ENCODE assay signal across 22 cellular contexts in the genomic region with DNA sequence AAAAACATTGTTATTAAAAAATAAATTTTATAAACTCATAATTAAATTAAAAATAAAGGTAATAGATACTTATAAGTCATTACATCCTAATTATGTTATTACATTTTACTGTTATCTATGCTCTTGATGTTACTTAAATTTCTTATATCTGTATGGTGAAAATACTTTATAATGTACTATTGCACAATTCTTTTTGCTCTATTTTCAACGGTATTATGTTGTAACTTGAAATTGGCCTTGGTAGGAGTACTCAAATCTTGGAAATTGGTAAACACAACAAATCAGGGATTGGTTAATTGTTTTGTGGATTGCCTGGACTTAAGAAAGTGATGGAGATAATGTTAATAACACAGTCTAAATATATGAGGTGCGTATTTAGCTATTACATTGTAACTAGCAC.
A peak's percentile ranks its signal among the peaks of the same experiment; 100 is the strongest.
DNase-seq lines count a peak whose midpoint lies in the region; ATAC-seq, FAIRE-seq and TF ChIP-seq lines count a peak whose summit lies in the region.
"Had no signal": no experiment of that assay in that cellular context is flagged by ENCODE, and none has a peak within 500 bp of the region (broad histone marks: within the 10 kb centered on the region; RNA-seq: fewer than 3 reads in every experiment).

No MANE protein-coding gene starts in this region.

- no peak overlapping the region for H3K9ac ChIP-seq in H9 (ENCODE audit: extremely low read depth, insufficient read length, low read length)
- H3K9ac ChIP-seq: BLaER1 had no signal

- no peaks in the 10 kb centered on the region for H3K4me1 ChIP-seq in H9 (ENCODE audit: insufficient read depth, low read length)
- H3K4me1 ChIP-seq: BLaER1, HAP-1 had no signal

- no peak for TF ChIP-seq CTCF in H9 (conservative IDR thresholded peaks at IDR 0.05)

- no peak overlapping the region for H3K56ac ChIP-seq in H9 (ENCODE audit: insufficient read length, low read depth, low read length)

- DNase-seq in stimulated activated effector memory CD8-positive, alpha-beta T cell treated with anti-CD3 and anti-CD28 coated beads, Interleukin-12 subunit alpha, Interleukin-12 subunit beta, amount 100 ng/mL, for 72 hours (ENCODE audit: low spot score in 2 of 2): no peak
- DNase-seq in H9: no peak
- DNase-seq: CD4-positive, alpha-beta T cell; CD8-positive, alpha-beta memory T cell; DMS 273 treated with DMSO at 0.1 percent for 48 hours; DMS79; EL; GF-D8; HFFc6 had no signal

- ATAC-seq in HG03095 (IDR thresholded peaks at IDR 0.05; ENCODE audit: unreplicated experiment): no peak
- ATAC-seq in stimulated activated effector memory CD8-positive, alpha-beta T cell treated with anti-CD3 and anti-CD28 coated beads, Interleukin-12 subunit alpha, Interleukin-12 subunit beta, amount 100 ng/mL, for 72 hours: no peak
- ATAC-seq: GM23338 had no signal

- no CpG with 5 or more reads among the region's 2 CpGs for WGBS in H9 (ENCODE audit: extremely low coverage, insufficient read length, low lambda C conversion rate)

- FAIRE-seq in A204.1 (lab: Jason Lieb, UNC) (peak; percentile 97), G401.6 (lab: Jason Lieb, UNC) (peak; percentile 45), TTC549 (lab: Jason Lieb, UNC) (peak; percentile 5), colon (lab: Jason Lieb, UNC) (peak; percentile 28)
- FAIRE-seq: D721Med, GM12891, GM18507 had no signal

- H3K9me3 Mint-ChIP-seq in stimulated activated effector memory CD8-positive, alpha-beta T cell treated with anti-CD3 and anti-CD28 coated beads, Interleukin-12 subunit alpha, Interleukin-12 subunit beta, amount 100 ng/mL, for 72 hours: no peaks in the 10 kb centered on the region
- no peaks in the 10 kb centered on the region for H3K9me3 Mint-ChIP-seq in H9
- H3K9me3 Mint-ChIP-seq: CD4-positive, alpha-beta T cell; CD8-positive, alpha-beta memory T cell; GM23338; HFFc6 had no signal

- H2BK120ac ChIP-seq in H9 (ENCODE audit: low read depth, low read length, poor library complexity, severe bottlenecking): no peak overlapping the region

- no peak overlapping the region for H3K4ac ChIP-seq in H9 (ENCODE audit: low read depth, low read length)

- H3K18ac ChIP-seq in H9 (ENCODE audit: insufficient read length, low read depth, low read length): no peak overlapping the region

- H3K27ac Mint-ChIP-seq in stimulated activated effector memory CD8-positive, alpha-beta T cell treated with anti-CD3 and anti-CD28 coated beads, Interleukin-12 subunit alpha, Interleukin-12 subunit beta, amount 100 ng/mL, for 72 hours: no peak overlapping the region
- no peak overlapping the region for H3K27ac Mint-ChIP-seq in H9
- H3K27ac Mint-ChIP-seq: B cell; CD4-positive, alpha-beta T cell; CD8-positive, alpha-beta memory T cell; GM23338; HFFc6 had no signal

- no peak overlapping the region for H2BK12ac ChIP-seq in H9 (ENCODE audit: insufficient read length, low read depth, low read length)

- no peak overlapping the region for H3K4me2 ChIP-seq in H9 (ENCODE audit: insufficient read depth, insufficient read length, low read length)
- H3K4me2 ChIP-seq: BLaER1, GM23338 had no signal

- H3K4me1 Mint-ChIP-seq in stimulated activated effector memory CD8-positive, alpha-beta T cell treated with anti-CD3 and anti-CD28 coated beads, Interleukin-12 subunit alpha, Interleukin-12 subunit beta, amount 100 ng/mL, for 72 hours: no peaks in the 10 kb centered on the region
- H3K4me1 Mint-ChIP-seq in H9: no peaks in the 10 kb centered on the region
- H3K4me1 Mint-ChIP-seq: B cell, GM23338 had no signal

- H3K79me2 ChIP-seq in H9 (ENCODE audit: insufficient read depth, low read length): no peaks in the 10 kb centered on the region

- no peak overlapping the region for H4K91ac ChIP-seq in H9 (ENCODE audit: insufficient read length, low read depth, low read length)

- no peaks in the 10 kb centered on the region for H4K20me1 ChIP-seq in H9 (ENCODE audit: control insufficient read depth, insufficient read depth, insufficient read length)
- H4K20me1 ChIP-seq: BLaER1 had no signal

- H3K23ac ChIP-seq in H9 (ENCODE audit: insufficient read length, low read depth, low read length): no peak overlapping the region

- no peak overlapping the region for H2BK20ac ChIP-seq in H9 (ENCODE audit: low read depth, low read length, poor library complexity, severe bottlenecking)

- no peak overlapping the region for H4K8ac ChIP-seq in H9 (replicated peaks; ENCODE audit: insufficient read length, low read depth, low read length)

- H2BK5ac ChIP-seq in H9 (ENCODE audit: insufficient read length, low read length): no peak overlapping the region

- H3K27me3 ChIP-seq in H9 (ENCODE audit: insufficient read depth, low read length): no peaks in the 10 kb centered on the region
- H3K27me3 ChIP-seq: BLaER1 had no signal

- no peak overlapping the region for H3K4me3 Mint-ChIP-seq in stimulated activated effector memory CD8-positive, alpha-beta T cell treated with anti-CD3 and anti-CD28 coated beads, Interleukin-12 subunit alpha, Interleukin-12 subunit beta, amount 100 ng/mL, for 72 hours
- no peak overlapping the region for H3K4me3 Mint-ChIP-seq in H9
- H3K4me3 Mint-ChIP-seq: B cell; CD4-positive, alpha-beta T cell; CD8-positive, alpha-beta memory T cell; GM23338; HFFc6 had no signal

- H4K5ac ChIP-seq in H9 (ENCODE audit: insufficient read length, low read depth, low read length): no peak overlapping the region

- no peaks in the 10 kb centered on the region for H3K36me3 Mint-ChIP-seq in stimulated activated effector memory CD8-positive, alpha-beta T cell treated with anti-CD3 and anti-CD28 coated beads, Interleukin-12 subunit alpha, Interleukin-12 subunit beta, amount 100 ng/mL, for 72 hours
- H3K36me3 Mint-ChIP-seq in H9 (ENCODE audit: insufficient read depth in 1 of 3, low read depth in 3 of 3): no peaks in the 10 kb centered on the region
- H3K36me3 Mint-ChIP-seq: CD8-positive, alpha-beta memory T cell had no signal

- no peak overlapping the region for H2AFZ ChIP-seq in H9 (ENCODE audit: low read length)
- H2AFZ ChIP-seq: GM23338 had no signal

- no peak overlapping the region for H2BK15ac ChIP-seq in H9 (ENCODE audit: low read depth, low read length)

- no peak overlapping the region for H3K14ac ChIP-seq in H9 (ENCODE audit: insufficient read depth, low read length)

- H3K9me3 ChIP-seq in H9 (ENCODE audit: control insufficient read depth, low read depth, low read length): no peaks in the 10 kb centered on the region
- H3K9me3 ChIP-seq: BLaER1, HAP-1 had no signal

- H3K27me3 Mint-ChIP-seq in H9 (ENCODE audit: low read depth): no peaks in the 10 kb centered on the region; the same call in 1 of the 2 replicates
- H3K27me3 Mint-ChIP-seq: B cell; CD4-positive, alpha-beta T cell had no signal

- no peak overlapping the region for H3K27ac ChIP-seq in H9 (ENCODE audit: insufficient read length, low read depth, low read length)
- H3K27ac ChIP-seq: BLaER1, C4-2B had no signal

- no peaks in the 10 kb centered on the region for H3K79me1 ChIP-seq in H9 (ENCODE audit: insufficient read depth, low read depth, low read length, poor library complexity, severe bottlenecking)

- H3K23me2 ChIP-seq in H9 (ENCODE audit: insufficient read length, low read depth, low read length, poor library complexity, severe bottlenecking): no peaks in the 10 kb centered on the region

- no peak overlapping the region for H3T11ph ChIP-seq in H9 (ENCODE audit: low read length)

- no peak overlapping the region for H2AK5ac ChIP-seq in H9 (ENCODE audit: insufficient read length, low read length)
